In genomic region chr13:72424059-72424458, GRCh38 we compare ENCODE assay signal across 29 cellular contexts.
"Had no signal": no experiment of that assay in that cellular context is flagged by ENCODE, and none has a peak within 500 bp of the region (broad histone marks: within the 10 kb centered on the region; RNA-seq: fewer than 3 reads in every experiment).

No MANE protein-coding gene starts in this region.

- H3K27me3 ChIP-seq: adrenal gland, body of pancreas, esophagus squamous epithelium, gastroesophageal sphincter had no signal

- H3K4me1 ChIP-seq: adrenal gland, body of pancreas, esophagus squamous epithelium, gastroesophageal sphincter, heart right ventricle had no signal

- H3K4me3 ChIP-seq: adrenal gland, body of pancreas, esophagus squamous epithelium, gastroesophageal sphincter, heart right ventricle had no signal

- H3K9me3 ChIP-seq: adrenal gland, body of pancreas, esophagus squamous epithelium, gastroesophageal sphincter, heart right ventricle had no signal

- H3K36me3 ChIP-seq: adrenal gland, esophagus squamous epithelium, gastroesophageal sphincter, heart right ventricle had no signal

- H3K27ac ChIP-seq: adrenal gland, body of pancreas, epithelial cell of prostate, esophagus squamous epithelium, gastroesophageal sphincter, heart right ventricle had no signal

- DNase-seq: activated CD4-positive, alpha-beta memory T cell treated with anti-CD3 and anti-CD28 coated beads for 36 hours; activated CD4-positive, alpha-beta T cell treated with anti-CD3 and anti-CD28 coated beads for 36 hours; activated CD4-positive, alpha-beta T cell treated with anti-CD3 and anti-CD28 coated beads, Interleukin-2, amount 10 ng/mL, durations not matched to agents 24 days and 14 days; activated CD4-positive, CD25-positive, alpha-beta regulatory T cell; activated CD4-positive, CD25-positive, alpha-beta regulatory T cell treated with anti-CD3 and anti-CD28 coated beads, Interleukin-2, amount 50 U/mL, for 72 hours; activated CD8-positive, alpha-beta memory T cell treated with anti-CD3 and anti-CD28 coated beads, Interleukin-2, amount 10 ng/mL, durations not matched to agents 7 days and 5 days; activated CD8-positive, alpha-beta memory T cell treated with anti-CD3 and anti-CD28 coated beads, Interleukin-2, amount 50 U/mL, for 4 hours; activated CD8-positive, alpha-beta T cell treated with anti-CD3 and anti-CD28 coated beads, Interleukin-2, amount 10 ng/mL, durations not matched to agents 7 days and 5 days; activated effector memory CD4-positive, alpha-beta T cell treated with anti-CD3 and anti-CD28 coated beads, Interleukin-2, amount 50 U/mL, for 16 hours; activated naive CD4-positive, alpha-beta T cell treated with anti-CD3 and anti-CD28 coated beads for 36 hours; activated naive CD8-positive, alpha-beta T cell treated with anti-CD3 and anti-CD28 coated beads for 36 hours; activated naive CD8-positive, alpha-beta T cell treated with anti-CD3 and anti-CD28 coated beads, Interleukin-2, amount 50 U/mL, for 24 hours; activated T-cell treated with anti-CD3 and anti-CD28 coated beads, Interleukin-2, amount 50 U/mL, for 1 hour; activated T-cell treated with anti-CD3 and anti-CD28 coated beads, Interleukin-2, amount 50 U/mL, for 48 hours; adrenal gland; amygdala; aorta; body of pancreas; caudate nucleus; cortex of kidney; dermis blood vessel endothelial cell; effector CD4-positive, alpha-beta T cell; effector memory CD8-positive, alpha-beta T cell; esophagus squamous epithelium; foreskin melanocyte; heart right ventricle; T-helper 2 cell had no signal

- ATAC-seq: activated CD4-positive, alpha-beta T cell treated with anti-CD3 and anti-CD28 coated beads for 36 hours; activated CD8-positive, alpha-beta memory T cell treated with anti-CD3 and anti-CD28 coated beads, Interleukin-2, amount 10 ng/mL, durations not matched to agents 7 days and 5 days; activated CD8-positive, alpha-beta T cell treated with anti-CD3 and anti-CD28 coated beads, Interleukin-2, amount 10 ng/mL, durations not matched to agents 7 days and 5 days; activated naive CD8-positive, alpha-beta T cell treated with anti-CD3 and anti-CD28 coated beads, Interleukin-2, amount 50 U/mL, for 24 hours; body of pancreas; effector memory CD8-positive, alpha-beta T cell; gastroesophageal sphincter; heart right ventricle had no signal
